23 cellular contexts compared by ENCODE assay signal in the genomic region with DNA sequence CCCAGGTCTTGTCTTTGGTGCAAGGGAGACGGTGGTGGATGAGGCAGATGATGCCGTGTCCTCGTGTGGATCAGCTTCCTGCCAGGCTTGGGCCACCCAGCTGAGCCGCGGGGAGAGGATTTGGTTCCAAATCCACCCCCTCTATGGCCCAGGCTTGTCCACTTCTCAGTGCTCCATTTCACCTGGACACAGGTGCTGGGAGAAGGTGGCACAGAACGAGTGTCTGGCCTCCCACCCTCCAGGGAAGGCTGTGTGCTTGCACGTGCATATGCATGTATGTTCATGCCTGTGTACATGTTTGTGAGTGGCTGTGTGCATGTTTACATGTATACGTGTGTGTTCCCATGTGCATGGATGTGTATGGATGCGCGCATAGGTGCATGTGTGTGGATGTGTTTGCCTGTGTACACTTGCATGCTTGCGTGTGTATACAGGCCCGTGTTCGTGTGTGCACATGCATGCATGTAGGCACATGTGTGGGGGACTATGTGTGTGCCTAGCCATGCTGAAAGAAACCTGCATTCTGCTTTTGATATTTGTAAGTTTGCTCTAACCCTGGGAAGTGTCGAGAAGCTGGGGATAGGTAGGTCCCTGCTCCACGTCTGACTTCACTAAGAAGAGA.
DNase-seq lines count a peak whose midpoint lies in the region; ATAC-seq, FAIRE-seq and TF ChIP-seq lines count a peak whose summit lies in the region.
"Had no signal": no experiment of that assay in that cellular context is flagged by ENCODE, and none has a peak within 500 bp of the region (broad histone marks: within the 10 kb centered on the region; RNA-seq: fewer than 3 reads in every experiment).

No MANE protein-coding gene starts in this region.

- H3K9me3 ChIP-seq in endodermal cell (ENCODE audit: control insufficient read depth, low read length) (no peaks in the 10 kb centered on the region), upper lobe of left lung (no peaks in the 10 kb centered on the region)
- H3K9me3 ChIP-seq: BLaER1, SJSA1 had no signal

- TF ChIP-seq CTCF in endodermal cell (conservative IDR thresholded peaks at IDR 0.05) = no peak
- TF ChIP-seq CTCF in upper lobe of left lung (IDR thresholded peaks at IDR 0.05) = no peak

- peaks cover 2% of the 10 kb centered on the region for H3K9me3 Mint-ChIP-seq in endodermal cell
- H3K9me3 Mint-ChIP-seq: CD4-positive, alpha-beta T cell; H9; IgD-negative memory B cell had no signal

- no peaks in the 10 kb centered on the region for H3K36me3 Mint-ChIP-seq in endodermal cell (ENCODE audit: low read depth)
- H3K36me3 Mint-ChIP-seq: IgD-negative memory B cell had no signal

- TF ChIP-seq POLR2A in upper lobe of left lung (IDR thresholded peaks at IDR 0.05) = no peak

- WGBS in endodermal cell (ENCODE audit: insufficient coverage in 1 of 2, insufficient read length in 1 of 2), 2 experiments = 87 to 98% methylated on average over 12 to 15 of the region's 15 CpGs
- 77 to 87% methylated on average over 15 of the region's 15 CpGs for WGBS in upper lobe of left lung, 2 donors

- peak; percentile 79 for FAIRE-seq in urothelium cell line (lab: Jason Lieb, UNC)
- FAIRE-seq: A204.1, D721Med, GM19239 had no signal

- no peak overlapping the region for H3K4me3 ChIP-seq in endodermal cell (ENCODE audit: low read length)
- no peak overlapping the region for H3K4me3 ChIP-seq in upper lobe of left lung
- H3K4me3 ChIP-seq: BLaER1, GM23248, SJSA1 had no signal

- no peak overlapping the region for H3K4me3 Mint-ChIP-seq in endodermal cell
- H3K4me3 Mint-ChIP-seq: CD4-positive, alpha-beta T cell; H9; IgD-negative memory B cell had no signal

- H3K4me1 ChIP-seq in endodermal cell (ENCODE audit: control insufficient read depth, insufficient read depth, low read length) (no peaks in the 10 kb centered on the region), upper lobe of left lung (peaks cover 0 to 7% (median under 1%) of the 10 kb centered on the region in 4 donors)

- no peak for ATAC-seq in Right ventricle myocardium superior (ENCODE audit: poor library complexity)
- ATAC-seq in HG03442 (IDR thresholded peaks at IDR 0.05; ENCODE audit: unreplicated experiment) = no peak
- no peak for ATAC-seq in upper lobe of left lung (ENCODE audit: low FRiP score in 2 of 2)

- no peak overlapping the region for H3K27ac Mint-ChIP-seq in endodermal cell
- H3K27ac Mint-ChIP-seq: CD4-positive, alpha-beta T cell; H9 had no signal

- intact Hi-C loops in cardiac septum (cut with DNase I) (no loop called here), Right ventricle myocardium superior (cut with DNase I) (no loop called here), posterior vena cava (cut with DNase I) (no loop called here)

- H3K27me3 ChIP-seq in endodermal cell (ENCODE audit: control insufficient read depth, insufficient read depth, low read length, poor library complexity, severe bottlenecking) (peaks cover 3% of the 10 kb centered on the region), upper lobe of left lung (no peaks in the 10 kb centered on the region)
- H3K27me3 ChIP-seq: BLaER1, SJSA1 had no signal

- no peak overlapping the region for H3K9ac ChIP-seq in endodermal cell (ENCODE audit: extremely low read depth, low read length, poor library complexity, severe bottlenecking)
- H3K9ac ChIP-seq: BLaER1, GM23248, KMS-11 had no signal

- peaks cover 2% of the 10 kb centered on the region for H3K27me3 Mint-ChIP-seq in endodermal cell (ENCODE audit: insufficient read depth)
- H3K27me3 Mint-ChIP-seq: IgD-negative memory B cell had no signal

- TF ChIP-seq EP300 in upper lobe of left lung (IDR thresholded peaks at IDR 0.05) = no peak

- H3K36me3 ChIP-seq in endodermal cell (ENCODE audit: control insufficient read depth, insufficient read depth, low read length) (no peaks in the 10 kb centered on the region), upper lobe of left lung (no peaks in the 10 kb centered on the region)
- H3K36me3 ChIP-seq: BLaER1, SJSA1 had no signal

- DNase-seq in cardiac septum (ENCODE audit: low spot score) (peak; percentile 71), Right ventricle myocardium superior (no peak), endodermal cell (peak; percentile 25), posterior vena cava (ENCODE audit: low spot score) (peak; percentile 52), urothelium cell line (ENCODE audit: low spot score) (no peak), medulla oblongata (ENCODE audit: extremely low spot score) (no peak), upper lobe of left lung (no peak)
- DNase-seq: CD4-positive, alpha-beta T cell; GM23248; H9; MM.1S; NCI-H2029; NCI-H446; NCI-H524 treated with DMSO at 0.1 percent for 48 hours; NCI-H774 had no signal

- H3K27ac ChIP-seq in endodermal cell (ENCODE audit: low read depth, low read length) (no peak overlapping the region), upper lobe of left lung (no peak overlapping the region)
- H3K27ac ChIP-seq: BLaER1, GM23248, KMS-11, SJSA1 had no signal

- H3K4me1 Mint-ChIP-seq in endodermal cell = no peaks in the 10 kb centered on the region

Comparison
In these comparisons a context has a peak if more than half of its experiments do, and no peak if none do; other contexts are left out.
1. DNase-seq: peak in cardiac septum (single experiment), endodermal cell (single experiment) and posterior vena cava (single experiment); none in Right ventricle myocardium superior (single experiment), urothelium cell line (single experiment), medulla oblongata (single experiment) and upper lobe of left lung (0 of 2).